ENCODE assay signal across 8 cellular contexts in the genomic region with DNA sequence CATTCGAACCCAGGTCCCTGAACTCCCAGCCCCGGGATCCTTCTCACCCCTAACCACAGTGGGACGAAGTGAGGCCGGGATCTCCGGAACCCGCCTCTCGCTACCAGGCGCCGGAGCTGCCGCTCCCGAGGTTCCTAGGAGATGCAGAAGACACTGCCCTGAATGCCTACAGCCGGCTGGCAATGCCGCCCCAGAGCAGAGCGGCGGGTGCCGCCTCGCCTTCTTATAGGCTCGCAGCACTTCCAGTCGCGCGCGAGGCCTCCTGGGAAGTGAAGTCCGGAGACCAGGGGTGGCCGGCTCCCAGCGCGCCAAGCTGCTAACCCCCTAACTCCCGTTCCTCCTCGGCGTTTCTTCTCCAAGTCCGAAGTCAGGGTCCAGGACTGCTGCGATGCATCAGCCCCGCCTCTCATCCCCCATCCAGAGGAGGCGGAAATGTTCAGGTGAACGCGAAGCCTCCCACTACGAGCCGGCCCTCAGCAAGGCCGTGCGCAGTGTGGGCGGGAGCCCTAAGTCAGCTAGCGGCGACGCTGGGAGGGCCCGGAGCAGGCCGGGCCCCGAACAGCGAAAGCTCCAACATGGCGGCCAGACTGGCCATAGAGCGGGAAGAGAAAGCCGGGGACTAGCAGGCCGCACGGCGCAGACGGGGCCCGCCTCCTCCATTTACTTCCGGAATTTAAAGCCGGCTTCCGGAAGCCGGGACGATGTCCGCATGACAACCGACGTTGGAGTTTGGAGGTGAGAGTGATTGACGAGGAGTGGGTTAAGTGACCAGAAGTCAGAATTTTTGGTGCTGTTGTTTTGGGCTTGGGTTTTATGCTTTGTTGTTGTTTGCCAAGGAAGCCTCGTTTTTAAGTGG. TPM values are rescaled to one million over a fixed set of nuclear protein-coding genes. Genes with fewer than 3 reads are reported as not detected.
A peak's percentile ranks its signal among the peaks of the same experiment; 100 is the strongest.
DNase-seq lines count a peak whose midpoint lies in the region; ATAC-seq and TF ChIP-seq lines count a peak whose summit lies in the region.

A gene with protein sequence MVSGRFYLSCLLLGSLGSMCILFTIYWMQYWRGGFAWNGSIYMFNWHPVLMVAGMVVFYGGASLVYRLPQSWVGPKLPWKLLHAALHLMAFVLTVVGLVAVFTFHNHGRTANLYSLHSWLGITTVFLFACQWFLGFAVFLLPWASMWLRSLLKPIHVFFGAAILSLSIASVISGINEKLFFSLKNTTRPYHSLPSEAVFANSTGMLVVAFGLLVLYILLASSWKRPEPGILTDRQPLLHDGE (minus strand): TSS at position 197 of the 856 bp plus-strand sequence. CDS start 5,169 bp downstream, outside the sequence.
TSS of gene TMEM138 (plus strand) at position 689 of the 856 bp plus-strand sequence. CDS start 2,017 bp downstream, outside the sequence.

- intact Hi-C loops in cardiac septum (cut with DNase I), result loop anchor here (1.0 kb wide), 1 partner anchor 29 kb away; the partner anchor contains the start of genes DDB1 and TKFC

- H3K4me1 Mint-ChIP-seq in type B pancreatic cell (ENCODE audit: unreplicated experiment), result peaks cover 28% of the 10 kb centered on the region

- H3K36me3 ChIP-seq in adipocyte (ENCODE audit: control insufficient read depth, insufficient read depth, low read length, severe bottlenecking), result peaks cover 32% of the 10 kb centered on the region

- H3K9me3 ChIP-seq in adipocyte (ENCODE audit: control insufficient read depth, low read length), result no peaks in the 10 kb centered on the region

- peak within 1 kb of the TSS; percentile 95 for H3K27ac Mint-ChIP-seq in type B pancreatic cell

- H3K4me1 ChIP-seq in adipocyte (ENCODE audit: control insufficient read depth, insufficient read depth, low read length), result peaks cover 30% of the 10 kb centered on the region

- H3K4me3 Mint-ChIP-seq in type B pancreatic cell, result peak within 1 kb of the TSS; percentile 100

- H3K27me3 ChIP-seq in adipocyte (replicated peaks; ENCODE audit: control insufficient read depth, insufficient read depth, low read length), result no peaks in the 10 kb centered on the region

- H3K4me3 ChIP-seq in adipocyte (ENCODE audit: low read length), result peak within 1 kb of the TSS; percentile 95

- TF ChIP-seq CTCF in type B pancreatic cell (conservative IDR thresholded peaks at IDR 0.05), result no peak

- peak within 1 kb of the TSS; percentile 96 for H3K9ac ChIP-seq in adipocyte (ENCODE audit: low read length)

- TF ChIP-seq POLR2A in GM10847 (IDR thresholded peaks at IDR 0.05; ENCODE audit: extremely low read depth, insufficient read length), result peak; percentile 98

- ATAC-seq in HG02642 (IDR thresholded peaks at IDR 0.05; ENCODE audit: poor library complexity, unreplicated experiment), result peak; percentile 88

- no peaks in the 10 kb centered on the region for H3K27me3 Mint-ChIP-seq in type B pancreatic cell

- H3K9me3 Mint-ChIP-seq in type B pancreatic cell, result no peaks in the 10 kb centered on the region

- H3K36me3 Mint-ChIP-seq in type B pancreatic cell, result peaks cover 7% of the 10 kb centered on the region

- DNase-seq in NCI-H128 (lab: John Stamatoyannopoulos, UW; ENCODE audit: unreplicated experiment) (peak; percentile 85), SW480 (ENCODE audit: low spot score) (peak; percentile 98), adipocyte (ENCODE audit: low read depth) (peak; percentile 97), cardiac septum (ENCODE audit: low spot score) (peak; percentile 96), pons (ENCODE audit: low spot score) (peak; percentile 93), type B pancreatic cell (ENCODE audit: extremely low spot score, unreplicated experiment) (peak; percentile 92)

RNA-seq across cellular contexts. Expression of the first gene that starts in this region (rescaled TPM):
- total RNA-seq in cardiac septum (11.2 TPM), type B pancreatic cell (ENCODE audit: low replicate concordance) (34.9 and 35.0 TPM in 2 replicates)

RNA-seq across cellular contexts. Expression of gene TMEM138, which starts in this region (rescaled TPM):
- total RNA-seq in cardiac septum (17.9 TPM), type B pancreatic cell (ENCODE audit: low replicate concordance) (35.3 and 54.5 TPM in 2 replicates)

Comparison
In these comparisons a context has a peak if more than half of its experiments do, and no peak if none do; other contexts are left out.
1. Peak in every context shown above with its lines: DNase-seq, ATAC-seq and H3K4me3 ChIP-seq.